ENCODE assay signal across 9 cellular contexts in genomic region chr16:2858245-2859025, GRCh38. TPM values are rescaled to one million over a fixed set of nuclear protein-coding genes. Genes with fewer than 3 reads are reported as not detected.
A peak's percentile ranks its signal among the peaks of the same experiment; 100 is the strongest.
DNase-seq lines count a peak whose midpoint lies in the region; TF ChIP-seq lines count a peak whose summit lies in the region.
"Had no signal": no experiment of that assay in that cellular context is flagged by ENCODE, and none has a peak within 500 bp of the region (broad histone marks: within the 10 kb centered on the region; RNA-seq: fewer than 3 reads in every experiment).

No MANE protein-coding gene starts in this region.

- 20 to 31% methylated on average over 10 to 23 of the region's 23 CpGs for WGBS in testis, 2 donors

- H3K27me3 ChIP-seq in duodenal mucosa (ENCODE audit: control insufficient read depth in 1 of 2, insufficient read depth in 2 of 2, low read length in 2 of 2) (peaks cover 0 to 8% of the 10 kb centered on the region in 2 donors), testis (no peaks in the 10 kb centered on the region)

- peak; percentile 26 to 27 for DNase-seq in NCI-H2081 (lab: John Stamatoyannopoulos, UW)
- no peak for DNase-seq in NCI-H2081 treated with DMSO at 0.1 percent for 48 hours (lab: John Stamatoyannopoulos, UW)
- DNase-seq in anterior cingulate cortex (lab: John Stamatoyannopoulos, UW): no peak
- no peak for DNase-seq in testis
- DNase-seq: NCI-H187 had no signal

- no peak for TF ChIP-seq POLR2A in testis (IDR thresholded peaks at IDR 0.05)

- intact Hi-C loops in testis (cut with DNase I; ENCODE audit: low total_unique reads): no loop called here

- H3K27ac ChIP-seq in duodenal mucosa (ENCODE audit: low read depth, low read length): peak overlapping the region; percentile 36
- peak overlapping the region in 15 of 21 experiments; percentile 7 to 86 (median 73) for H3K27ac ChIP-seq in skin epidermis
- no peak overlapping the region for H3K27ac ChIP-seq in testis

- H3K36me3 ChIP-seq in duodenal mucosa (ENCODE audit: control insufficient read depth in 1 of 2, insufficient read depth in 2 of 2, low read length in 2 of 2) (no peaks in the 10 kb centered on the region), testis (ENCODE audit: low read depth, missing control alignments) (no peaks in the 10 kb centered on the region)

- H3K4me1 ChIP-seq in duodenal mucosa (ENCODE audit: control insufficient read depth in 1 of 2, insufficient read depth in 2 of 2, low read length in 2 of 2): peaks cover 3 to 12% of the 10 kb centered on the region in 2 donors
- H3K4me1 ChIP-seq in testis: peaks cover 3% of the 10 kb centered on the region

- H3K4me3 ChIP-seq in duodenal mucosa (ENCODE audit: low read depth in 1 of 2, low read length in 2 of 2) (peak overlapping the region; percentile 40 to 50), skin epidermis (peak overlapping the region in 5 of 7 experiments; percentile 2 to 44 (median 33)), testis (no peak overlapping the region)

- H3K9ac ChIP-seq in duodenal mucosa (ENCODE audit: low read depth in 1 of 2, low read length in 2 of 2): peak overlapping the region in 1 of 2 donors; percentile 39

- TF ChIP-seq CTCF in testis (IDR thresholded peaks at IDR 0.05): no peak

- peaks cover 2 to 6% of the 10 kb centered on the region in 2 donors for H3K9me3 ChIP-seq in duodenal mucosa (ENCODE audit: control insufficient read depth in 1 of 2, low read length in 2 of 2)
- H3K9me3 ChIP-seq in testis: no peaks in the 10 kb centered on the region

RNA-seq across cellular contexts. Expression of gene PRSS22, which starts 0.5 kb away (rescaled TPM):
- total RNA-seq in testis: not detected
- polyA plus RNA-seq in testis (ENCODE audit: insufficient read depth, low read depth, low replicate concordance): 0.38 TPM
- total RNA-seq: activated T-helper 2 cell treated with anti-CD3 and anti-CD28 coated beads, Interferon-gamma antibody, Interleukin-2, Interleukin-4, amounts not matched to agents 10 μg/mL and 5 μg/mL and 100 μg/mL, durations not matched to agents 14 hours and 24 hours and 36 hours; lung microvascular endothelial cell had no signal

RNA-seq across cellular contexts. Expression of gene FLYWCH2, which starts 24.6 kb away (rescaled TPM):
- 10 to 100 TPM; 96.1 to 96.5 TPM for total RNA-seq in testis
- 42.3 TPM for polyA plus RNA-seq in testis (ENCODE audit: insufficient read depth, low read depth, low replicate concordance)

RNA-seq across cellular contexts. Expression of gene ZG16B, which starts 28.3 kb away (rescaled TPM):
- total RNA-seq in testis: 1 to 10 TPM; 1.7 to 3.5 TPM
- polyA plus RNA-seq in testis (ENCODE audit: insufficient read depth, low read depth, low replicate concordance): 1.8 TPM
- total RNA-seq: lung microvascular endothelial cell had no signal

RNA-seq across cellular contexts. Expression of gene PRSS21, which starts 41.4 kb away (rescaled TPM):
- total RNA-seq in testis: 100 to 1,000 TPM in 1 of 2 donors, 10 to 100 TPM in 1; 62.5 to 130 TPM
- polyA plus RNA-seq in testis (ENCODE audit: insufficient read depth, low read depth, low replicate concordance): 153 TPM

RNA-seq across cellular contexts. Expression of gene FLYWCH1, which starts 53.3 kb away (rescaled TPM):
- 10 to 100 TPM; 26.7 to 31.0 TPM for total RNA-seq in testis
- polyA plus RNA-seq in testis (ENCODE audit: insufficient read depth, low read depth, low replicate concordance): 12.5 TPM

Comparison
In these comparisons a context has a peak if more than half of its experiments do, and no peak if none do; other contexts are left out.
1. DNase-seq: peak in NCI-H2081 (2 of 2); none in NCI-H2081 treated with DMSO at 0.1 percent for 48 hours (single experiment), anterior cingulate cortex (0 of 58) and testis (single experiment).
2. H3K27ac ChIP-seq: peak in duodenal mucosa (single experiment) and skin epidermis (15 of 21); none in testis (0 of 2).
3. H3K4me3 ChIP-seq: peak in duodenal mucosa (2 of 2) and skin epidermis (5 of 7); none in testis (0 of 2).